Comparison of ENCODE assay signal across 20 cellular contexts in the genomic region with DNA sequence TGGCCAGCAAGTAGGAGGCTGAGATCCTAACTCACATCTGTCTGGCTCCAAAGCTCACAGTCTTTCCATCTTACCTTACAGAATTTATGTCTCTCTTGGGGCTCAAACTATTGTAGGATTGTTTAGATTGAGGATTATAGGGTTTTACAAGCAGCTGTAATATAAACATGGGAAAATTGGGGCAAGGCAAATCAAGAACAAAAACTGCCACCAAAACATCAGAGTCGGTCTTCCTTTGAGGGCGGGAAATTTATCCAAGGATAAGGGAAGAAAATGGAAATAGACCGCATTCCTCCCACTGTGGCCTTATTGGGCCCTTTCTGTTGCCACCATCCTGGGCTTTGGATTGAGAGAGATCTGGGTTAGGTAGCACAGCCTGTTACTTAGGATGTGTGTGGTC. TPM values are rescaled to one million over a fixed set of nuclear protein-coding genes. Genes with fewer than 3 reads are reported as not detected.
"Had no signal": no experiment of that assay in that cellular context is flagged by ENCODE, and none has a peak within 500 bp of the region (broad histone marks: within the 10 kb centered on the region; RNA-seq: fewer than 3 reads in every experiment).

No MANE protein-coding gene starts in this region.

- DNase-seq: activated CD4-positive, alpha-beta T cell treated with anti-CD3 and anti-CD28 coated beads for 1 hour; activated CD8-positive, alpha-beta memory T cell treated with anti-CD3 and anti-CD28 coated beads for 24 hours; activated gamma-delta T cell; adrenal gland; dermis blood vessel endothelial cell; effector memory CD4-positive, alpha-beta T cell; esophagus squamous epithelium; hypothalamus; kidney; left lung; naive thymus-derived CD8-positive, alpha-beta T cell; spleen; stimulated activated naive CD4-positive, alpha-beta T cell; T-helper 2 cell; thyroid gland had no signal

- H3K9me3 Mint-ChIP-seq: activated naive CD4-positive, alpha-beta T cell treated with anti-CD3 and anti-CD28 coated beads, Interleukin-2, amount 50 U/mL, for 24 hours; naive thymus-derived CD8-positive, alpha-beta T cell had no signal

- H3K27ac Mint-ChIP-seq: activated naive CD4-positive, alpha-beta T cell treated with anti-CD3 and anti-CD28 coated beads, Interleukin-2, amount 50 U/mL, for 24 hours; naive thymus-derived CD8-positive, alpha-beta T cell had no signal

- FAIRE-seq: bronchial epithelial cell, endothelial cell of umbilical vein, kidney had no signal

- H3K36me3 ChIP-seq: adrenal gland, esophagus squamous epithelium, left lung, spleen, thyroid gland had no signal

- H3K4me3 Mint-ChIP-seq: activated naive CD4-positive, alpha-beta T cell treated with anti-CD3 and anti-CD28 coated beads, Interleukin-2, amount 50 U/mL, for 24 hours; naive thymus-derived CD8-positive, alpha-beta T cell had no signal

- H3K4me3 ChIP-seq: adrenal gland, esophagus squamous epithelium, left lung, spleen, thyroid gland had no signal

- H3K27me3 ChIP-seq: adrenal gland, esophagus squamous epithelium, thyroid gland had no signal

- H3K36me3 Mint-ChIP-seq: activated naive CD4-positive, alpha-beta T cell treated with anti-CD3 and anti-CD28 coated beads, Interleukin-2, amount 50 U/mL, for 24 hours; naive thymus-derived CD8-positive, alpha-beta T cell had no signal

- H3K27ac ChIP-seq: adrenal gland, esophagus squamous epithelium, left lung, spleen, thyroid gland, VCaP had no signal

- H3K4me1 ChIP-seq: thyroid gland had no signal

- H3K9me3 ChIP-seq: adrenal gland, esophagus squamous epithelium, left lung, spleen, thyroid gland had no signal

- H3K27me3 Mint-ChIP-seq: activated naive CD4-positive, alpha-beta T cell treated with anti-CD3 and anti-CD28 coated beads, Interleukin-2, amount 50 U/mL, for 24 hours had no signal

- ATAC-seq: left lung; naive thymus-derived CD8-positive, alpha-beta T cell; sciatic nerve had no signal

RNA-seq across cellular contexts. Expression of a gene that starts 22.5 kb away (rescaled TPM):
- total RNA-seq: bronchial epithelial cell, endothelial cell of umbilical vein had no signal
